8 cellular contexts compared by ENCODE assay signal in the genomic region with DNA sequence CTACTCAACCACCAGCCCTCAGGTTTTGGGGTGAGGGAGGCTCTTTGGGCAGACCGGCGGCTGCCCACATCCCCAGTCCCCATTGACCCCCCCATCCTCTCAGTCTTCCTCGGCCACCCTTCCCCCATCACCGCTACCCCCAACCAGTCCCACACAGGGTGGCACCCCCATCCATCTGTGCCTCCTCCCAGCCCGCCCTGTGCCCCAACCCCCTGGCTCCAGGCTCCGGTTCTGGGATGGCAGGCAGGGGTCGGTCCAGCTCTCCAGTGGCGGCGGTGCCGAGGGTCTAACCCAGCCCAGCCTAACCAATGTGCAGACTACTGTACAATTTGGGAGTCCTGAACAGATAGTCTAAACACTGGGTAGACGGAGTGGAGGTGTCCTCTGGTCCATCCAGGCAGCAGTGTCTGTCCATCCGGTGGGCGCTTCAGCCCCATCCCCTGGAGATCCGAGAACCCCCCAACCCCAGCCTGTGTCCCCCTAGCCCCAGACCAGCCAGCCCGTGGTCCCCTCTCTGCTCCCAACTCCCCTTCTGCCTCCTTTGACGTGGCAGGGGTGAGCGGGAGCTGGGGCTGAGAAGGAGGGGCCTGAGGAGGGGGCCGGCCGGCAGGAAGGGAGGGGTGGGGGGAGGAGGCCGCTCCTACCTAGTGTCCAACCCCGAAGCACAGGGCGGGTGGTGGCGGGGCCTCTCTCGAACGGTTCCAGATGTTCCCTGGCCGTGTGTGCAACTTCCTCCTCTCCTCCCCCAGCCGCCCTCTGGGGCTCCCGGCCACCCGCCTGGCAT. TPM values are rescaled to one million over a fixed set of nuclear protein-coding genes. Genes with fewer than 3 reads are reported as not detected.
DNase-seq lines count a peak whose midpoint lies in the region; ATAC-seq and TF ChIP-seq lines count a peak whose summit lies in the region.

No MANE protein-coding gene starts in this region.

- H3K27me3 ChIP-seq in osteoblast (ENCODE audit: insufficient read depth, low read length): no peaks in the 10 kb centered on the region

- no peaks in the 10 kb centered on the region for H3K79me2 ChIP-seq in osteoblast (ENCODE audit: insufficient read depth, low read length)

- intact Hi-C loops in CD14-positive monocyte (cut with micrococcal nuclease): no loop called here
- intact Hi-C loops in activated T-helper 2 cell treated with anti-CD3 and anti-CD28 coated beads, Interferon-gamma antibody, Interleukin-2, Interleukin-4, amounts not matched to agents 10 μg/mL and 5 μg/mL and 100 μg/mL, durations not matched to agents 14 hours and 24 hours and 36 hours (cut with micrococcal nuclease): no loop called here

- no peak for ATAC-seq in GM18861 (IDR thresholded peaks at IDR 0.05; ENCODE audit: unreplicated experiment)
- no peak for ATAC-seq in HG02678 (IDR thresholded peaks at IDR 0.05; ENCODE audit: unreplicated experiment)
- no peak for ATAC-seq in HG02610 (IDR thresholded peaks at IDR 0.05; ENCODE audit: unreplicated experiment)

- H3K27ac ChIP-seq in osteoblast (ENCODE audit: low read depth, low read length): no peak overlapping the region

- H3K4me3 ChIP-seq in fibroblast of pulmonary artery (replicated peaks; ENCODE audit: low read depth, low read length): peak overlapping the region; percentile 56
- peak overlapping the region; percentile 57 for H3K4me3 ChIP-seq in osteoblast (ENCODE audit: insufficient read depth, low read length)

- no peak overlapping the region for H3K27ac Mint-ChIP-seq in CD14-positive monocyte
- H3K27ac Mint-ChIP-seq in activated T-helper 2 cell treated with anti-CD3 and anti-CD28 coated beads, Interferon-gamma antibody, Interleukin-2, Interleukin-4, amounts not matched to agents 10 μg/mL and 5 μg/mL and 100 μg/mL, durations not matched to agents 14 hours and 24 hours and 36 hours: no peak overlapping the region

- no peaks in the 10 kb centered on the region for H3K36me3 Mint-ChIP-seq in CD14-positive monocyte
- no peaks in the 10 kb centered on the region for H3K36me3 Mint-ChIP-seq in activated T-helper 2 cell treated with anti-CD3 and anti-CD28 coated beads, Interferon-gamma antibody, Interleukin-2, Interleukin-4, amounts not matched to agents 10 μg/mL and 5 μg/mL and 100 μg/mL, durations not matched to agents 14 hours and 24 hours and 36 hours (ENCODE audit: low read depth)

- H3K4me1 ChIP-seq in osteoblast (ENCODE audit: insufficient read depth, low read length): peaks cover 11% of the 10 kb centered on the region

- peaks cover 0 to 2% (median 0%) of the 10 kb centered on the region in 7 donors for H3K9me3 Mint-ChIP-seq in CD14-positive monocyte
- no peaks in the 10 kb centered on the region for H3K9me3 Mint-ChIP-seq in activated T-helper 2 cell treated with anti-CD3 and anti-CD28 coated beads, Interferon-gamma antibody, Interleukin-2, Interleukin-4, amounts not matched to agents 10 μg/mL and 5 μg/mL and 100 μg/mL, durations not matched to agents 14 hours and 24 hours and 36 hours

- TF ChIP-seq CTCF in CD14-positive monocyte (IDR thresholded peaks at IDR 0.05) (no peak), fibroblast of pulmonary artery (IDR thresholded peaks at IDR 0.05; ENCODE audit: low read length, missing control alignments) (no peak), osteoblast (IDR thresholded peaks at IDR 0.05; ENCODE audit: extremely low read depth, low read depth, low read length) (no peak)

- no peaks in the 10 kb centered on the region for H3K36me3 ChIP-seq in osteoblast (ENCODE audit: insufficient read depth, low read length)

- H4K20me1 ChIP-seq in osteoblast (ENCODE audit: insufficient read depth, low read length): no peaks in the 10 kb centered on the region

- H3K4me2 ChIP-seq in osteoblast (ENCODE audit: insufficient read depth, low read length): peak overlapping the region; percentile 72

- H3K4me1 Mint-ChIP-seq in CD14-positive monocyte: peaks cover 29% of the 10 kb centered on the region
- peaks cover 8% of the 10 kb centered on the region for H3K4me1 Mint-ChIP-seq in activated T-helper 2 cell treated with anti-CD3 and anti-CD28 coated beads, Interferon-gamma antibody, Interleukin-2, Interleukin-4, amounts not matched to agents 10 μg/mL and 5 μg/mL and 100 μg/mL, durations not matched to agents 14 hours and 24 hours and 36 hours (ENCODE audit: low read depth)

- H3K9me3 ChIP-seq in osteoblast (ENCODE audit: low read depth, low read length): no peaks in the 10 kb centered on the region

- no peak for DNase-seq in CD14-positive monocyte (ENCODE audit: low spot score)
- peak; percentile 92 for DNase-seq in RPMI7951 (ENCODE audit: low read depth)
- peak; percentile 89 for DNase-seq in fibroblast of pulmonary artery (ENCODE audit: low read depth)
- peak; percentile 97 for DNase-seq in osteoblast (ENCODE audit: insufficient read length, low spot score, missing footprints)
- no peak for DNase-seq in activated T-helper 2 cell treated with anti-CD3 and anti-CD28 coated beads, Interferon-gamma antibody, Interleukin-2, Interleukin-4, amounts not matched to agents 10 μg/mL and 5 μg/mL and 100 μg/mL, durations not matched to agents 14 hours and 24 hours and 36 hours (ENCODE audit: low spot score)

- H3K27me3 Mint-ChIP-seq in CD14-positive monocyte (ENCODE audit: low read depth in 3 of 3): peaks cover 3 to 17% (median 11%) of the 10 kb centered on the region in 3 donors
- peaks cover 21% of the 10 kb centered on the region for H3K27me3 Mint-ChIP-seq in activated T-helper 2 cell treated with anti-CD3 and anti-CD28 coated beads, Interferon-gamma antibody, Interleukin-2, Interleukin-4, amounts not matched to agents 10 μg/mL and 5 μg/mL and 100 μg/mL, durations not matched to agents 14 hours and 24 hours and 36 hours (ENCODE audit: low read depth)

- H2AFZ ChIP-seq in osteoblast (ENCODE audit: low read length): peak overlapping the region; percentile 51

- peak overlapping the region; percentile 48 to 51 for H3K4me3 Mint-ChIP-seq in CD14-positive monocyte
- no peak overlapping the region for H3K4me3 Mint-ChIP-seq in activated T-helper 2 cell treated with anti-CD3 and anti-CD28 coated beads, Interferon-gamma antibody, Interleukin-2, Interleukin-4, amounts not matched to agents 10 μg/mL and 5 μg/mL and 100 μg/mL, durations not matched to agents 14 hours and 24 hours and 36 hours (ENCODE audit: low read depth)

RNA-seq across cellular contexts. Expression of gene GOLGA2, which starts 31.2 kb away (rescaled TPM):
- polyA plus RNA-seq in CD14-positive monocyte: 1 to 10 TPM; 2.9 to 4.6 TPM
- 37.4 and 41.5 TPM in 2 replicates for total RNA-seq in RPMI7951 (2014; rRNA removed; shearing (Covaris generic))
- 121 and 137 TPM in 2 replicates for total RNA-seq in osteoblast
- total RNA-seq in activated T-helper 2 cell treated with anti-CD3 and anti-CD28 coated beads, Interferon-gamma antibody, Interleukin-2, Interleukin-4, amounts not matched to agents 10 μg/mL and 5 μg/mL and 100 μg/mL, durations not matched to agents 14 hours and 24 hours and 36 hours: 44.0 and 47.9 TPM in 2 replicates

RNA-seq across cellular contexts. Expression of gene SWI5, which starts 31.4 kb away (rescaled TPM):
- polyA plus RNA-seq in CD14-positive monocyte: 10 to 100 TPM; 14.4 to 16.2 TPM
- 63.6 and 68.2 TPM in 2 replicates for total RNA-seq in RPMI7951 (2014; rRNA removed; shearing (Covaris generic))
- total RNA-seq in osteoblast: 19.2 and 20.3 TPM in 2 replicates
- 13.5 and 13.7 TPM in 2 replicates for total RNA-seq in activated T-helper 2 cell treated with anti-CD3 and anti-CD28 coated beads, Interferon-gamma antibody, Interleukin-2, Interleukin-4, amounts not matched to agents 10 μg/mL and 5 μg/mL and 100 μg/mL, durations not matched to agents 14 hours and 24 hours and 36 hours

RNA-seq across cellular contexts. Expression of gene DNM1, which starts 41.5 kb away (rescaled TPM):
- polyA plus RNA-seq in CD14-positive monocyte: under 1 TPM; 0.05 to 0.56 TPM
- total RNA-seq in RPMI7951 (2014; rRNA removed; shearing (Covaris generic)): 16.1 and 17.4 TPM in 2 replicates
- total RNA-seq in osteoblast: 3.6 and 6.5 TPM in 2 replicates
- total RNA-seq in activated T-helper 2 cell treated with anti-CD3 and anti-CD28 coated beads, Interferon-gamma antibody, Interleukin-2, Interleukin-4, amounts not matched to agents 10 μg/mL and 5 μg/mL and 100 μg/mL, durations not matched to agents 14 hours and 24 hours and 36 hours: 0.90 and 2.4 TPM in 2 replicates

RNA-seq across cellular contexts. Expression of gene CIZ1, which starts 53.3 kb away (rescaled TPM):
- 1 to 10 TPM; 3.4 to 5.9 TPM for polyA plus RNA-seq in CD14-positive monocyte
- total RNA-seq in RPMI7951 (2014; rRNA removed; shearing (Covaris generic)): 28.3 and 37.0 TPM in 2 replicates
- total RNA-seq in osteoblast: 33.7 and 40.1 TPM in 2 replicates
- 150 TPM in 2 replicates for total RNA-seq in activated T-helper 2 cell treated with anti-CD3 and anti-CD28 coated beads, Interferon-gamma antibody, Interleukin-2, Interleukin-4, amounts not matched to agents 10 μg/mL and 5 μg/mL and 100 μg/mL, durations not matched to agents 14 hours and 24 hours and 36 hours

Comparison
In these comparisons a context has a peak if more than half of its experiments do, and no peak if none do; other contexts are left out.
1. DNase-seq: peak in RPMI7951 (single experiment), fibroblast of pulmonary artery (single experiment) and osteoblast (single experiment); none in CD14-positive monocyte (single experiment) and activated T-helper 2 cell treated with anti-CD3 and anti-CD28 coated beads, Interferon-gamma antibody, Interleukin-2, Interleukin-4, amounts not matched to agents 10 μg/mL and 5 μg/mL and 100 μg/mL, durations not matched to agents 14 hours and 24 hours and 36 hours (single experiment).